In the genomic region with DNA sequence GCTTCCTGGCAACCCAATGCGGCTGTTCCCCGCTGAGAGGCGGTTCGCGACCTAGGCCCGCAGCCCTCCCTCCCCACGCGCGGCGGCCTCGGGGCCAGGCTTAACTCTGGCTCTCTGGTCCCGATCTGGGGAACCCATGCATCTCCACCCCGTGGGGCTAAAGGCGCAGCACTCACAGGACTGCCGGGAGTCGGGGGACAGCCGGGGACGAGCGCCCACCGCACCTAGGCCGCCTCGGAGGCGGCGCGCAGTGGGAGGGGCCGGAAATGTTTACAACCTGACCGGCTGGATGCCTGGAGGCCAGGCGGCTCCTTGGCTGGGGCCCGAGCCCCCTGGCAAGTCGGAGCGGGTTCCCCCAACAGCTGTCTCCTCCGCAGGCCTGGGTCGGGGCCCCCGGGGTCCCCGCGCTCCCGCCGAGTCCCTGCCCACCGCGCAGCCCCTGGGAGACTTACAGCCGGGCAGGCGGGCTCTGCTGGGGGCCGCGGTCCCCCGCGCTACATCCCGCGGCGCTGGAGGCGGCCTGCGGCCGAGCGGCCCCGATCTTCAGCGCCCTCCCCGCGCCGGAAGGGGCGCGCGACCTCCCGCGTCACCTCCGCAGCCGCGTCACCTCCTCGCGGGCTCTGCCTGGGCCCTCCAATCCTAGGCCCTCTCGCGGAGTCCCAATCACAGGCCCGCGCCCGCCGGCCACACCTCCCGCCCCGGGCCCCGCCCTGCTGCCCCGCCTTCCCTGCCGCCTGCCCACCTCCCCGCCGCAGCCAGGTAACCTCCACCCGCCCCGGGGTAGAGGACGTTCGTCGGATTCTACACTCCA, we compare ENCODE assay signal across 8 cellular contexts.
DNase-seq lines count a peak whose midpoint lies in the region; ATAC-seq and TF ChIP-seq lines count a peak whose summit lies in the region.

A gene with protein sequence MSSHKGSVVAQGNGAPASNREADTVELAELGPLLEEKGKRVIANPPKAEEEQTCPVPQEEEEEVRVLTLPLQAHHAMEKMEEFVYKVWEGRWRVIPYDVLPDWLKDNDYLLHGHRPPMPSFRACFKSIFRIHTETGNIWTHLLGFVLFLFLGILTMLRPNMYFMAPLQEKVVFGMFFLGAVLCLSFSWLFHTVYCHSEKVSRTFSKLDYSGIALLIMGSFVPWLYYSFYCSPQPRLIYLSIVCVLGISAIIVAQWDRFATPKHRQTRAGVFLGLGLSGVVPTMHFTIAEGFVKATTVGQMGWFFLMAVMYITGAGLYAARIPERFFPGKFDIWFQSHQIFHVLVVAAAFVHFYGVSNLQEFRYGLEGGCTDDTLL (minus strand): TSS at position 580 of the 811 bp plus-strand sequence. CDS start 7,242 bp downstream, outside the sequence.

- TF ChIP-seq CTCF in AG09319 (IDR thresholded peaks at IDR 0.05; ENCODE audit: low read depth, low read length), result no peak

- peak within 1 kb of the TSS; percentile 86 for H3K4me3 Mint-ChIP-seq in central memory CD8-positive, alpha-beta T cell

- no peaks in the 10 kb centered on the region for H3K27me3 Mint-ChIP-seq in central memory CD8-positive, alpha-beta T cell

- H3K36me3 Mint-ChIP-seq in central memory CD8-positive, alpha-beta T cell (ENCODE audit: insufficient read depth), result peaks cover 8% of the 10 kb centered on the region

- H3K27ac Mint-ChIP-seq in central memory CD8-positive, alpha-beta T cell (ENCODE audit: low read depth), result peak within 1 kb of the TSS; percentile 64

- peak; percentile 97 for ATAC-seq in GM18909 (IDR thresholded peaks at IDR 0.05; ENCODE audit: poor library complexity, unreplicated experiment)
- ATAC-seq in HG03159 (IDR thresholded peaks at IDR 0.05; ENCODE audit: unreplicated experiment), result peak; percentile 94
- ATAC-seq in activated CD4-positive, CD25-positive, alpha-beta regulatory T cell treated with anti-CD3 and anti-CD28 coated beads, Interleukin-2, amount 50 U/mL, for 24 hours, result peak; percentile 99 to 100
- peak; percentile 96 for ATAC-seq in central memory CD8-positive, alpha-beta T cell (replicated peaks; ENCODE audit: extremely low read depth, poor library complexity, severe bottlenecking)

- DNase-seq in AG09319 (ENCODE audit: extremely low read depth, low read depth) (peak; percentile 50), NCI-H2227 treated with DMSO at 0.1 percent for 48 hours (lab: John Stamatoyannopoulos, UW) (peak; percentile 68), islet precursor cell (peak; percentile 97)
- peak; percentile 87 to 92 for DNase-seq in central memory CD8-positive, alpha-beta T cell (ENCODE audit: low spot score in 2 of 2)
- peak; percentile 85 to 91 (median 90) for DNase-seq in stimulated activated CD4-positive, alpha-beta T cell treated with anti-CD3 and anti-CD28 coated beads, Interleukin-12 subunit alpha, Interleukin-12 subunit beta, amount 100 ng/mL, for 48 hours (ENCODE audit: low read depth in 2 of 3, low spot score in 1 of 3)

- no peaks in the 10 kb centered on the region for H3K9me3 Mint-ChIP-seq in central memory CD8-positive, alpha-beta T cell

- peaks cover 39% of the 10 kb centered on the region for H3K4me1 Mint-ChIP-seq in central memory CD8-positive, alpha-beta T cell

Comparison
In these comparisons a context has a peak if more than half of its experiments do, and no peak if none do; other contexts are left out.
1. Peak in every context shown above with its lines: DNase-seq and ATAC-seq.